Comparison of ENCODE assay signal across 16 cellular contexts in the genomic region with DNA sequence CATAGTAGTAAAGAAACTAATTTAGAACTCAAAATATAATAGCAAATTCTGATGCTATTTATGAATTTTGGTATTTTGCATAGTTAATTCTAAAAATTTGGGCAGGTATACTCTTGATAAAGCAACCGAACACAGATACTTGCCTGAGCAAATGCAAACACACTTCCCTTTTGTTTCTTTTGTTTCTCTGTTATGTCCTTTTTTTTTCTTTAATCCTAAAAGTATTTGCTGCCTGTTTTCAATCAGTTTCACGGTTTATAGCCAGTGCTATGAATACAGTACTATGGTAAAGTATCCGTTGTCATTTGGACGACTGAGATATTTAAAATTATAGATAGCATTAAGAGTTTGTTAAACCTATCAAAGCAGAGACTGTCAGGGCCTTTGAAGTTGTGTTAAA. TPM values are rescaled to one million over a fixed set of nuclear protein-coding genes. Genes with fewer than 3 reads are reported as not detected.
A peak's percentile ranks its signal among the peaks of the same experiment; 100 is the strongest.
DNase-seq lines count a peak whose midpoint lies in the region; ATAC-seq and TF ChIP-seq lines count a peak whose summit lies in the region.
"Had no signal": no experiment of that assay in that cellular context is flagged by ENCODE, and none has a peak within 500 bp of the region (broad histone marks: within the 10 kb centered on the region; RNA-seq: fewer than 3 reads in every experiment).

No MANE protein-coding gene starts in this region.

- no peak overlapping the region for H3K14ac ChIP-seq in IMR-90 (replicated peaks; ENCODE audit: low read depth, low read length)

- H3K4me3 ChIP-seq in IMR-90 (ENCODE audit: insufficient read depth, low read depth, low read length) (no peak overlapping the region), neural cell (ENCODE audit: low read length) (peak overlapping the region; percentile 77)
- H3K4me3 ChIP-seq: left ventricle myocardium inferior, prostate gland had no signal

- H3K4me1 Mint-ChIP-seq in T-helper 2 cell treated with Interferon-gamma antibody and Interleukin-4, amounts not matched to agents 5 μg/mL and 100 μg/mL, for 36 hours (ENCODE audit: low read depth): peaks cover 14% of the 10 kb centered on the region
- H3K4me1 Mint-ChIP-seq in activated T-helper 2 cell treated with anti-CD3 and anti-CD28 coated beads, Interferon-gamma antibody, Interleukin-2, Interleukin-4, amounts not matched to agents 10 μg/mL and 5 μg/mL and 100 μg/mL, durations not matched to agents 14 hours and 24 hours and 36 hours (ENCODE audit: low read depth): peaks cover 14% of the 10 kb centered on the region

- no peak overlapping the region for H3K27ac Mint-ChIP-seq in T-helper 2 cell treated with Interferon-gamma antibody and Interleukin-4, amounts not matched to agents 5 μg/mL and 100 μg/mL, for 36 hours
- peak overlapping the region; percentile 96 for H3K27ac Mint-ChIP-seq in activated T-helper 2 cell treated with anti-CD3 and anti-CD28 coated beads, Interferon-gamma antibody, Interleukin-2, Interleukin-4, amounts not matched to agents 10 μg/mL and 5 μg/mL and 100 μg/mL, durations not matched to agents 14 hours and 24 hours and 36 hours

- no peak overlapping the region for H3K23ac ChIP-seq in IMR-90 (ENCODE audit: low read depth, low read length)

- H3K4ac ChIP-seq in IMR-90 (ENCODE audit: low read depth, low read length): no peak overlapping the region

- no peak overlapping the region for H2BK120ac ChIP-seq in IMR-90 (ENCODE audit: low read depth, low read length)

- CTCF ChIA-PET in IMR-90 (lab: Yijun Ruan, JAX): no interaction called here

- H3K9me3 Mint-ChIP-seq in T-helper 2 cell treated with Interferon-gamma antibody and Interleukin-4, amounts not matched to agents 5 μg/mL and 100 μg/mL, for 36 hours: no peaks in the 10 kb centered on the region
- no peaks in the 10 kb centered on the region for H3K9me3 Mint-ChIP-seq in activated T-helper 2 cell treated with anti-CD3 and anti-CD28 coated beads, Interferon-gamma antibody, Interleukin-2, Interleukin-4, amounts not matched to agents 10 μg/mL and 5 μg/mL and 100 μg/mL, durations not matched to agents 14 hours and 24 hours and 36 hours

- H2AK9ac ChIP-seq in IMR-90 (replicated peaks; ENCODE audit: low read depth, low read length, poor library complexity): no peak overlapping the region

- H4K20me1 ChIP-seq in IMR-90 (ENCODE audit: insufficient read depth, low read length): no peaks in the 10 kb centered on the region
- H4K20me1 ChIP-seq in neural cell (ENCODE audit: insufficient read depth): no peaks in the 10 kb centered on the region

- peaks cover 14% of the 10 kb centered on the region for H3K36me3 Mint-ChIP-seq in T-helper 2 cell treated with Interferon-gamma antibody and Interleukin-4, amounts not matched to agents 5 μg/mL and 100 μg/mL, for 36 hours (ENCODE audit: low read depth)
- H3K36me3 Mint-ChIP-seq in activated T-helper 2 cell treated with anti-CD3 and anti-CD28 coated beads, Interferon-gamma antibody, Interleukin-2, Interleukin-4, amounts not matched to agents 10 μg/mL and 5 μg/mL and 100 μg/mL, durations not matched to agents 14 hours and 24 hours and 36 hours (ENCODE audit: low read depth): peaks cover 40% of the 10 kb centered on the region

- WGBS in IMR-90 (ENCODE audit: extremely low coverage in 2 of 2, insufficient read length in 1 of 2), 2 experiments: 40% methylated on average over 1 of the region's 4 CpGs; no CpG with 5 or more reads in 1 of the 2 experiments

- TF ChIP-seq CTCF in IMR-90 (conservative IDR thresholded peaks at IDR 0.05; ENCODE audit: low read depth, low read length) (no peak), neural cell (IDR thresholded peaks at IDR 0.05; ENCODE audit: poor library complexity, severe bottlenecking) (no peak)

- no peak overlapping the region for H3K56ac ChIP-seq in IMR-90 (ENCODE audit: extremely low read depth, insufficient read depth, low read length)

- ATAC-seq in IMR-90 (ENCODE audit: low read depth): no peak
- ATAC-seq in GM18502 (IDR thresholded peaks at IDR 0.05; ENCODE audit: poor library complexity, unreplicated experiment): no peak

- no peaks in the 10 kb centered on the region for H3K79me1 ChIP-seq in IMR-90 (ENCODE audit: low read depth in 1 of 2, low read length in 2 of 2)

- H2AFZ ChIP-seq in IMR-90 (replicated peaks; ENCODE audit: low read length, poor library complexity) (no peak overlapping the region), neural cell (ENCODE audit: low read depth, low read length) (no peak overlapping the region)

- no peaks in the 10 kb centered on the region for H3F3A ChIP-seq in neural cell (ENCODE audit: insufficient read depth, low read length, poor library complexity, severe bottlenecking)

- H3K9me1 ChIP-seq in IMR-90 (ENCODE audit: insufficient read depth, low read length): no peaks in the 10 kb centered on the region

- peak overlapping the region; percentile 17 for H3K4me2 ChIP-seq in IMR-90 (ENCODE audit: low read depth, low read length)
- H3K4me2 ChIP-seq in neural cell (ENCODE audit: low read length): peak overlapping the region; percentile 70

- H3K79me2 ChIP-seq in neural cell (replicated peaks; ENCODE audit: insufficient read depth, low read length): peaks cover 48% of the 10 kb centered on the region

- POLR2A ChIA-PET in IMR-90 (lab: Charles Lee; ENCODE audit: unreplicated experiment): no interaction called here

- TF ChIP-seq RAD21 in IMR-90 (IDR thresholded peaks at IDR 0.05; ENCODE audit: low read length) (no peak), neural cell (conservative IDR thresholded peaks at IDR 0.05) (no peak)

- no peak overlapping the region for H2BK5ac ChIP-seq in IMR-90 (ENCODE audit: low read depth, low read length, poor library complexity, severe bottlenecking)

- H3K27me3 ChIP-seq in IMR-90 (ENCODE audit: control insufficient read depth, insufficient read depth, low read length) (no peaks in the 10 kb centered on the region), neural cell (ENCODE audit: insufficient read depth, low read depth, low read length) (no peaks in the 10 kb centered on the region)

- in situ Hi-C loops in IMR-90 (cut with MboI; ENCODE audit: low sequenced_read_pairs): no loop called here

- no peak for DNase-seq in T-helper 2 cell treated with Interferon-gamma antibody and Interleukin-4, amounts not matched to agents 5 μg/mL and 100 μg/mL, for 36 hours (ENCODE audit: low spot score)
- DNase-seq in T-helper 2 cell (no peak), IMR-90 (no peak), nucleus accumbens (lab: John Stamatoyannopoulos, UW) (no peak), AG08396 (ENCODE audit: low spot score) (no peak)
- DNase-seq in activated T-helper 2 cell treated with anti-CD3 and anti-CD28 coated beads, Interferon-gamma antibody, Interleukin-2, Interleukin-4, amounts not matched to agents 10 μg/mL and 5 μg/mL and 100 μg/mL, durations not matched to agents 14 hours and 24 hours and 36 hours (ENCODE audit: low spot score): no peak
- DNase-seq: activated gamma-delta T cell treated with Interleukin-2 at 50 U/mL for 16 hours; dermis blood vessel endothelial cell; H7; left ventricle myocardium inferior; NCI-H2171 treated with DMSO at 0.1 percent for 48 hours; stimulated activated CD4-positive, alpha-beta T cell treated with anti-CD3 and anti-CD28 coated beads, Interleukin-4, amount 100 ng/mL, for 1 hour; substantia nigra had no signal

- H3K36me3 ChIP-seq in IMR-90 (ENCODE audit: control insufficient read depth, insufficient read depth, low read length) (no peaks in the 10 kb centered on the region), neural cell (ENCODE audit: insufficient read depth, low read length) (no peaks in the 10 kb centered on the region)
- H3K36me3 ChIP-seq: left ventricle myocardium inferior, prostate gland had no signal

- BruUV-seq in IMR-90 (replicated peaks; lab: Mats Ljungman, UMichigan): no TSS peak

- no peak overlapping the region for H2AK5ac ChIP-seq in IMR-90 (ENCODE audit: low read depth, low read length)

- no peaks in the 10 kb centered on the region for H3K9me3 ChIP-seq in IMR-90 (ENCODE audit: control insufficient read depth, insufficient read depth, low read length)
- no peaks in the 10 kb centered on the region for H3K9me3 ChIP-seq in neural cell (ENCODE audit: low read length)
- H3K9me3 ChIP-seq: left ventricle myocardium inferior, prostate gland had no signal

- intact Hi-C loops in IMR-90 (cut with micrococcal nuclease): no loop called here
- intact Hi-C loops in activated T-helper 2 cell treated with anti-CD3 and anti-CD28 coated beads, Interferon-gamma antibody, Interleukin-2, Interleukin-4, amounts not matched to agents 10 μg/mL and 5 μg/mL and 100 μg/mL, durations not matched to agents 14 hours and 24 hours and 36 hours (cut with micrococcal nuclease): loop anchor here (2.0 kb wide), 1 partner anchor 85 kb away; a partner anchor contains a TSS

- H4K8ac ChIP-seq in IMR-90 (ENCODE audit: low read depth in 2 of 2, low read length in 2 of 2): no peak overlapping the region

- no peak overlapping the region for H3K18ac ChIP-seq in IMR-90 (ENCODE audit: low read depth, low read length)

- no peak overlapping the region for H4K5ac ChIP-seq in IMR-90 (ENCODE audit: low read depth, low read length)

- no peak overlapping the region for H2BK15ac ChIP-seq in IMR-90 (ENCODE audit: low read depth, low read length)

- no peak overlapping the region for H2BK20ac ChIP-seq in IMR-90 (ENCODE audit: low read depth, low read length)

- dilution Hi-C loops in IMR-90 (cut with HindIII; ENCODE audit: low sequenced_read_pairs, unreplicated experiment): no loop called here

- H3K27ac ChIP-seq in IMR-90 (ENCODE audit: insufficient read depth, low read length) (no peak overlapping the region), neural cell (ENCODE audit: low read length) (no peak overlapping the region)
- H3K27ac ChIP-seq: left ventricle myocardium inferior, prostate gland had no signal

- H3K9me2 ChIP-seq in neural cell (ENCODE audit: insufficient read depth, low read length): no peaks in the 10 kb centered on the region

- H3K4me1 ChIP-seq in IMR-90 (ENCODE audit: control insufficient read depth, insufficient read depth, low read length): no peaks in the 10 kb centered on the region
- H3K4me1 ChIP-seq: prostate gland had no signal

- H4K91ac ChIP-seq in IMR-90 (ENCODE audit: insufficient read depth, low read depth, low read length): no peak overlapping the region

- TF ChIP-seq POLR2A in IMR-90 (IDR thresholded peaks at IDR 0.05; ENCODE audit: low read depth, low read length): no peak

- no peak overlapping the region for H3K9ac ChIP-seq in IMR-90 (ENCODE audit: low read depth, low read length)
- peak overlapping the region; percentile 86 for H3K9ac ChIP-seq in neural cell (ENCODE audit: low read length)

- TF ChIP-seq EP300 in neural cell (conservative IDR thresholded peaks at IDR 0.05; ENCODE audit: poor library complexity, severe bottlenecking): no peak

- H3K27me3 Mint-ChIP-seq in T-helper 2 cell treated with Interferon-gamma antibody and Interleukin-4, amounts not matched to agents 5 μg/mL and 100 μg/mL, for 36 hours (ENCODE audit: low read depth): no peaks in the 10 kb centered on the region
- H3K27me3 Mint-ChIP-seq in activated T-helper 2 cell treated with anti-CD3 and anti-CD28 coated beads, Interferon-gamma antibody, Interleukin-2, Interleukin-4, amounts not matched to agents 10 μg/mL and 5 μg/mL and 100 μg/mL, durations not matched to agents 14 hours and 24 hours and 36 hours (ENCODE audit: low read depth): no peaks in the 10 kb centered on the region

- peak overlapping the region; percentile 97 for H3K4me3 Mint-ChIP-seq in T-helper 2 cell treated with Interferon-gamma antibody and Interleukin-4, amounts not matched to agents 5 μg/mL and 100 μg/mL, for 36 hours
- H3K4me3 Mint-ChIP-seq in activated T-helper 2 cell treated with anti-CD3 and anti-CD28 coated beads, Interferon-gamma antibody, Interleukin-2, Interleukin-4, amounts not matched to agents 10 μg/mL and 5 μg/mL and 100 μg/mL, durations not matched to agents 14 hours and 24 hours and 36 hours (ENCODE audit: low read depth): peak overlapping the region; percentile 95

RNA-seq across cellular contexts. Expression of a gene that starts 2.6 kb away (rescaled TPM):
- total RNA-seq in IMR-90 (2012; rRNA removed): 22.0 and 34.4 TPM in 2 replicates
- 5.3 and 8.1 TPM in 2 replicates for polyA plus RNA-seq in IMR-90 (2012; rRNA removed)
- 0.66 and 0.77 TPM in 2 replicates for polyA plus RNA-seq in IMR-90 (2012; cell fraction: cytosol; rRNA removed)
- 0.37 and 5.9 TPM in 2 replicates for polyA plus RNA-seq in IMR-90 (2012; cell fraction: nucleus; rRNA removed; ENCODE audit: low replicate concordance)
- total RNA-seq in activated T-helper 2 cell treated with anti-CD3 and anti-CD28 coated beads, Interferon-gamma antibody, Interleukin-2, Interleukin-4, amounts not matched to agents 10 μg/mL and 5 μg/mL and 100 μg/mL, durations not matched to agents 14 hours and 24 hours and 36 hours: 97.6 and 99.6 TPM in 2 replicates
- 39.1 and 41.5 TPM in 2 replicates for polyA plus RNA-seq in neural cell
- polyA minus RNA-seq in neural cell: 130 and 131 TPM in 2 replicates
